In genomic region chr6:80622641-80623040, GRCh38 we compare ENCODE assay signal across 1 cellular context.
TF ChIP-seq lines count a peak whose summit lies in the region.

No MANE protein-coding gene starts in this region.

TF ChIP-seq in IMR-90, 13 proteins besides CTCF, POLR2A, EP300 and RAD21 (continued from another document):
- no peak for TF ChIP-seq FOS (IDR thresholded peaks at IDR 0.05; ENCODE audit: low read depth, low read length)
- TF ChIP-seq USF2 (IDR thresholded peaks at IDR 0.05; ENCODE audit: low read depth, low read length): no peak
